Comparison of ENCODE assay signal across 6 cellular contexts in genomic region chr4:168701061-168701460, GRCh38.
"Had no signal": no experiment of that assay in that cellular context is flagged by ENCODE, and none has a peak within 500 bp of the region (broad histone marks: within the 10 kb centered on the region; RNA-seq: fewer than 3 reads in every experiment).

No MANE protein-coding gene starts in this region.

- H3K4me3 ChIP-seq: GM23338, K562 had no signal

- H3K4me3 Mint-ChIP-seq: GM23338, H9 had no signal

- DNase-seq: H9, HCEC 1CT, IMR-90, KG1 had no signal

- H3K27ac Mint-ChIP-seq: GM23338, H9 had no signal

- H3K9me3 Mint-ChIP-seq: GM23338, H9 had no signal
